8 cellular contexts compared by ENCODE assay signal in genomic region chr2:33599175-33599942, GRCh38. TPM values are rescaled to one million over a fixed set of nuclear protein-coding genes. Genes with fewer than 3 reads are reported as not detected.
DNase-seq lines count a peak whose midpoint lies in the region; ATAC-seq and TF ChIP-seq lines count a peak whose summit lies in the region.

Gene FAM98A (minus strand): TSS chr2:33599299. CDS start chr2:33599221, 78 bp downstream.

- no peaks in the 10 kb centered on the region for H4K20me1 ChIP-seq in fibroblast of lung (ENCODE audit: control insufficient read depth, extremely low read depth, insufficient read depth, low read length)

- H3K27me3 ChIP-seq in fibroblast of lung (ENCODE audit: control insufficient read depth, insufficient read depth, low read length): no peaks in the 10 kb centered on the region
- no peaks in the 10 kb centered on the region for H3K27me3 ChIP-seq in naive thymus-derived CD4-positive, alpha-beta T cell (ENCODE audit: control insufficient read depth in 2 of 2, insufficient read depth in 2 of 2, low read length in 2 of 2)

- H3K36me3 Mint-ChIP-seq in activated T-helper 17 cell treated with anti-CD3 and anti-CD28 coated beads, Interleukin-2, amount 50 U/mL, for 72 hours (ENCODE audit: low read depth): peaks cover 20% of the 10 kb centered on the region
- peaks cover 0 to 6% (median 4%) of the 10 kb centered on the region in 5 donors for H3K36me3 Mint-ChIP-seq in naive thymus-derived CD4-positive, alpha-beta T cell
- peaks cover 0 to 3% of the 10 kb centered on the region in 2 donors for H3K36me3 Mint-ChIP-seq in stimulated activated naive B cell treated with anti-CD40 and anti-IgM and Interleukin-4, amounts not matched to agents 10 μg/mL and 1 μg/mL and 100 μg/mL, for 72 hours

- H2AFZ ChIP-seq in fibroblast of lung (ENCODE audit: low read length): peak within 1 kb of the TSS; percentile 98

- H3K4me3 ChIP-seq in LNCaP clone FGC (ENCODE audit: low read depth, low read length) (peak within 1 kb of the TSS; percentile 99), fibroblast of lung (replicated peaks in 1 of 4; ENCODE audit: control extremely low read depth in 1 of 4, insufficient read depth in 1 of 4, low read depth in 3 of 4, low read length in 4 of 4) (peak within 1 kb of the TSS; percentile 78 to 98 (median 94))
- H3K4me3 ChIP-seq in naive thymus-derived CD4-positive, alpha-beta T cell (ENCODE audit: low read length): peak within 1 kb of the TSS; percentile 92

- peak within 1 kb of the TSS; percentile 85 for H3K9ac ChIP-seq in fibroblast of lung (ENCODE audit: insufficient read depth, low read length)

- no peaks in the 10 kb centered on the region for H3K4me1 ChIP-seq in fibroblast of lung (ENCODE audit: control insufficient read depth, extremely low read depth, insufficient read depth, low read length)
- peaks cover 10 to 14% of the 10 kb centered on the region in 2 donors for H3K4me1 ChIP-seq in naive thymus-derived CD4-positive, alpha-beta T cell (ENCODE audit: control insufficient read depth in 2 of 2, insufficient read depth in 2 of 2, low read length in 2 of 2)

- H3K27ac ChIP-seq in RWPE1 (peak within 1 kb of the TSS; percentile 70), fibroblast of lung (ENCODE audit: insufficient read depth, low read length) (peak within 1 kb of the TSS; percentile 93)
- H3K27ac ChIP-seq in naive thymus-derived CD4-positive, alpha-beta T cell (ENCODE audit: low read depth, low read length): peak within 1 kb of the TSS; percentile 89

- no peaks in the 10 kb centered on the region for H3K9me3 Mint-ChIP-seq in activated T-helper 17 cell treated with anti-CD3 and anti-CD28 coated beads, Interleukin-2, amount 50 U/mL, for 72 hours
- peaks cover 0 to 3% (median 0%) of the 10 kb centered on the region in 11 donors for H3K9me3 Mint-ChIP-seq in naive thymus-derived CD4-positive, alpha-beta T cell
- no peaks in the 10 kb centered on the region for H3K9me3 Mint-ChIP-seq in stimulated activated naive B cell treated with anti-CD40 and anti-IgM and Interleukin-4, amounts not matched to agents 10 μg/mL and 1 μg/mL and 100 μg/mL, for 72 hours

- H3K27me3 Mint-ChIP-seq in activated T-helper 17 cell treated with anti-CD3 and anti-CD28 coated beads, Interleukin-2, amount 50 U/mL, for 72 hours: no peaks in the 10 kb centered on the region
- peaks cover 0 to 4% (median 0%) of the 10 kb centered on the region in 5 donors for H3K27me3 Mint-ChIP-seq in naive thymus-derived CD4-positive, alpha-beta T cell
- H3K27me3 Mint-ChIP-seq in stimulated activated naive B cell treated with anti-CD40 and anti-IgM and Interleukin-4, amounts not matched to agents 10 μg/mL and 1 μg/mL and 100 μg/mL, for 72 hours: no peaks in the 10 kb centered on the region

- no peaks in the 10 kb centered on the region for H3K36me3 ChIP-seq in fibroblast of lung (ENCODE audit: control insufficient read depth, insufficient read depth, low read length)
- H3K36me3 ChIP-seq in naive thymus-derived CD4-positive, alpha-beta T cell (ENCODE audit: control insufficient read depth in 2 of 3, insufficient read depth in 3 of 3, low read length in 3 of 3): peaks cover 0 to 7% (median 0%) of the 10 kb centered on the region in 3 experiments

- H3K9me3 ChIP-seq in fibroblast of lung (ENCODE audit: control insufficient read depth, insufficient read depth, low read depth, low read length): no peaks in the 10 kb centered on the region
- no peaks in the 10 kb centered on the region for H3K9me3 ChIP-seq in naive thymus-derived CD4-positive, alpha-beta T cell (ENCODE audit: control insufficient read depth in 2 of 3, low read length in 3 of 3)

- peak within 1 kb of the TSS; percentile 98 for H3K27ac Mint-ChIP-seq in activated T-helper 17 cell treated with anti-CD3 and anti-CD28 coated beads, Interleukin-2, amount 50 U/mL, for 72 hours
- H3K27ac Mint-ChIP-seq in naive thymus-derived CD4-positive, alpha-beta T cell: peak within 1 kb of the TSS; percentile 86 to 97 (median 96)
- H3K27ac Mint-ChIP-seq in stimulated activated naive B cell treated with anti-CD40 and anti-IgM and Interleukin-4, amounts not matched to agents 10 μg/mL and 1 μg/mL and 100 μg/mL, for 72 hours: peak within 1 kb of the TSS; percentile 96

- CTCF ChIA-PET in RWPE1 (lab: Yijun Ruan, JAX): interaction anchor here (0.6 kb wide), 1 partner anchor 69 kb away, joined by 3 read pairs; no protein-coding TSS in a partner anchor
- CTCF ChIA-PET in naive thymus-derived CD4-positive, alpha-beta T cell (lab: Charles Lee): interaction anchor here (0.7 to 1.9 kb wide), 6 partner anchors 8 to 281 kb away, joined by 3 to 16 read pairs (median 4); partner anchors contain the start of gene RASGRP3

- POLR2A ChIA-PET in RWPE1 (lab: Yijun Ruan, JAX; ENCODE audit: low non-redundant PET): interaction anchor here (0.6 kb wide), 1 partner anchor 1605 kb away, joined by 4 read pairs; no protein-coding TSS in a partner anchor
- POLR2A ChIA-PET in naive thymus-derived CD4-positive, alpha-beta T cell (lab: Charles Lee): interaction anchor here (0.6 to 1.6 kb wide), 6 partner anchors 9 to 1332 kb away, joined by 3 to 14 read pairs (median 4); partner anchors contain the start of genes RASGRP3 and TTC27

- H3K4me3 Mint-ChIP-seq in activated T-helper 17 cell treated with anti-CD3 and anti-CD28 coated beads, Interleukin-2, amount 50 U/mL, for 72 hours: peak within 1 kb of the TSS; percentile 98
- H3K4me3 Mint-ChIP-seq in naive thymus-derived CD4-positive, alpha-beta T cell: peak within 1 kb of the TSS; percentile 91 to 99 (median 96)
- peak within 1 kb of the TSS; percentile 95 to 96 for H3K4me3 Mint-ChIP-seq in stimulated activated naive B cell treated with anti-CD40 and anti-IgM and Interleukin-4, amounts not matched to agents 10 μg/mL and 1 μg/mL and 100 μg/mL, for 72 hours

- ATAC-seq in activated T-helper 17 cell treated with anti-CD3 and anti-CD28 coated beads, Interleukin-2, amount 50 U/mL, for 72 hours (replicated peaks): peak; percentile 93
- peak; percentile 96 for ATAC-seq in naive thymus-derived CD4-positive, alpha-beta T cell
- peak; percentile 87 to 94 for ATAC-seq in stimulated activated naive B cell treated with anti-CD40 and anti-IgM and Interleukin-4, amounts not matched to agents 10 μg/mL and 1 μg/mL and 100 μg/mL, for 72 hours (replicated peaks)

- peak within 1 kb of the TSS; percentile 88 for H3K4me2 ChIP-seq in fibroblast of lung (ENCODE audit: extremely low read depth, insufficient read depth, low read length)

- peak; percentile 99 for DNase-seq in EL
- peak; percentile 95 for DNase-seq in GOT3 (lab: John Stamatoyannopoulos, UW)
- peak; percentile 89 for DNase-seq in LNCaP clone FGC (ENCODE audit: low read depth)
- DNase-seq in RWPE1 (ENCODE audit: low spot score): peak; percentile 97
- peak; percentile 98 to 99 for DNase-seq in fibroblast of lung (ENCODE audit: low read depth in 2 of 2)
- DNase-seq in naive thymus-derived CD4-positive, alpha-beta T cell: peak; percentile 96 to 98 (median 98)
- DNase-seq in stimulated activated naive B cell treated with anti-CD40 and anti-IgM and Interleukin-4, amounts not matched to agents 10 μg/mL and 1 μg/mL and 100 μg/mL, for 72 hours: peak; percentile 100

- peaks cover 44% of the 10 kb centered on the region for H3K79me2 ChIP-seq in fibroblast of lung (ENCODE audit: control insufficient read depth, insufficient read depth, low read length)

- intact Hi-C loops in naive thymus-derived CD4-positive, alpha-beta T cell (cut with micrococcal nuclease): loop anchor here (1.0 to 10.0 kb wide), 10 partner anchors 123 to 1589 kb away; partner anchors contain the start of genes RASGRP3 (in 2 of the 2), SPAST (in 2 of the 2), TTC27 (in 2 of the 2) and BIRC6 (in 1 of the 2)

- TF ChIP-seq CTCF in LNCaP clone FGC (IDR thresholded peaks at IDR 0.05; ENCODE audit: control insufficient read depth, extremely low read depth, insufficient read depth) (peak; percentile 16; the same call in 1 of the 2 replicates), RWPE1 (conservative IDR thresholded peaks at IDR 0.05; ENCODE audit: low read depth) (no peak), fibroblast of lung (conservative IDR thresholded peaks at IDR 0.05 in 1 of 2, IDR thresholded peaks at IDR 0.05 in 1 of 2; ENCODE audit: low read depth in 1 of 2, low read length in 2 of 2) (peak; percentile 17 to 23)

- H3K4me1 Mint-ChIP-seq in activated T-helper 17 cell treated with anti-CD3 and anti-CD28 coated beads, Interleukin-2, amount 50 U/mL, for 72 hours: peaks cover 16% of the 10 kb centered on the region
- peaks cover 17 to 45% (median 33%) of the 10 kb centered on the region in 7 donors for H3K4me1 Mint-ChIP-seq in naive thymus-derived CD4-positive, alpha-beta T cell
- H3K4me1 Mint-ChIP-seq in stimulated activated naive B cell treated with anti-CD40 and anti-IgM and Interleukin-4, amounts not matched to agents 10 μg/mL and 1 μg/mL and 100 μg/mL, for 72 hours: peaks cover 7 to 28% of the 10 kb centered on the region in 2 donors

RNA-seq across cellular contexts. Expression of gene FAM98A, which starts in this region (rescaled TPM):
- 10 to 100 TPM; 24.0 to 72.6 TPM for total RNA-seq in activated T-helper 17 cell treated with anti-CD3 and anti-CD28 coated beads, Interleukin-2, amount 50 U/mL, for 72 hours
- 16.2 and 19.0 TPM in 2 replicates for total RNA-seq in fibroblast of lung
- 243 and 312 TPM in 2 replicates for polyA plus RNA-seq in fibroblast of lung
- polyA plus RNA-seq in fibroblast of lung (2012): 159 and 173 TPM in 2 replicates
- polyA minus RNA-seq in fibroblast of lung (ENCODE audit: low replicate concordance): 46.4 and 47.8 TPM in 2 replicates
- total RNA-seq in naive thymus-derived CD4-positive, alpha-beta T cell: 10 to 100 TPM; 16.8 to 36.0 (median 32.6) TPM
- 10 to 100 TPM; 15.4 to 19.7 TPM for polyA plus RNA-seq in naive thymus-derived CD4-positive, alpha-beta T cell

Comparison
In these comparisons a context has a peak if more than half of its experiments do, and no peak if none do; other contexts are left out.
1. Peak in every context shown above with its lines: DNase-seq, ATAC-seq, H3K4me3 ChIP-seq and H3K27ac ChIP-seq.
2. RNA of gene FAM98A (polyA plus RNA-seq): 159 to 312 TPM in fibroblast of lung; 15.4 to 19.7 TPM in naive thymus-derived CD4-positive, alpha-beta T cell; every median in the first group is over 4 times any median in the second.